In the genomic region with DNA sequence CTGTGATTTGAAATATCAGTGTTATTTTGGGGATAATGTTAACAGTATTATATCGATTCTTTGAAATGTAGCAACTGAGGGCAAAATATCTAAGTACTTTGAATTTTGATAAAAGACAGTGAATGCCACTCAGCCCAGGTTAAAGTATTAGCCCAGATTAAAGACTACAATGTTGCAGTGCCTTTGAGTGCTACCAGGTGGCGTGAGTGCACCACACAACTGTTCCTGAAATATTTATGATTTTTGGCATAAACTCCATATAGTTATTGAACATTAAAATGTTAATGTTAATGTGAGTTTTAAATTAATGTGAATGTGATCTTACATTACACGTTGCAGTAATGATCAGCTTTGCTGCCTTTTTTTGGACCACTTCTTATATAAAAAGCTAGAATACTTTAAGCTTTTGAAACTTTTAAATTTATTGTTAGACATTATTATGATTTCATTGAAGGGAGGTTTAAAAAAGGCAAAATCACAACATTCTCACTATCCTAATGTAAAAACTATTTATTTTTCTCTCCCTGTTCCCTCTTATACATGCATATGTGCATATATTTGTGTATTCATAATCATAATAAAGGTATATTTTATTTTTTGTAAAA, we compare ENCODE assay signal across 8 cellular contexts. TPM values are rescaled to one million over a fixed set of nuclear protein-coding genes. Genes with fewer than 3 reads are reported as not detected.
A peak's percentile ranks its signal among the peaks of the same experiment; 100 is the strongest.
DNase-seq lines count a peak whose midpoint lies in the region; ATAC-seq, FAIRE-seq and TF ChIP-seq lines count a peak whose summit lies in the region.

No MANE protein-coding gene starts in this region.

- no peaks in the 10 kb centered on the region for H3K9me3 ChIP-seq in PC-9 (ENCODE audit: insufficient read depth, low read depth)
- no peaks in the 10 kb centered on the region for H3K9me3 ChIP-seq in K562 (replicated peaks; ENCODE audit: control insufficient read depth, insufficient read depth, low read depth, low read length)
- no peaks in the 10 kb centered on the region for H3K9me3 ChIP-seq in uterus

- TF ChIP-seq POLR2A in K562 (conservative IDR thresholded peaks at IDR 0.05), result no peak
- TF ChIP-seq POLR2A in uterus (IDR thresholded peaks at IDR 0.05), result no peak

- H3K79me2 ChIP-seq in PC-9 (ENCODE audit: low read depth) (peaks cover 3% of the 10 kb centered on the region), K562 (ENCODE audit: control insufficient read depth, insufficient read depth, low read length) (peaks cover 14% of the 10 kb centered on the region; the same call in 2 of the 3 replicates)

- in situ Hi-C loops in K562 (cut with MboI), result no loop called here

- peak; percentile 96 for FAIRE-seq in A204.1 (lab: Jason Lieb, UNC)
- FAIRE-seq in K562 (lab: Jason Lieb, UNC), result peak; percentile 90

- no peak for TF ChIP-seq EP300 in K562 (IDR thresholded peaks at IDR 0.05; ENCODE audit: low read length)

- H2AFZ ChIP-seq in PC-9, result no peak overlapping the region
- no peak overlapping the region for H2AFZ ChIP-seq in K562 (ENCODE audit: low read depth, low read length)

- intact Hi-C loops in PC-9 (cut with micrococcal nuclease; ENCODE audit: unreplicated experiment), result loop anchor here (1.0 to 5.0 kb wide), 8 partner anchors 49 to 1266 kb away; a partner anchor contains a TSS
- intact Hi-C loops in K562 (cut with micrococcal nuclease), result loop anchor here (1.0 to 10.0 kb wide), 4 partner anchors 88 to 1142 kb away; no protein-coding TSS in a partner anchor
- intact Hi-C loops in uterus (cut with DNase I; ENCODE audit: low total_unique reads), result no loop called here

- ATAC-seq in HG03280 (IDR thresholded peaks at IDR 0.05; ENCODE audit: unreplicated experiment), result peak; percentile 71
- peak; percentile 77 for ATAC-seq in K562
- ATAC-seq in HG02970 (IDR thresholded peaks at IDR 0.05; ENCODE audit: low FRiP score, unreplicated experiment), result no peak

- POLR2A ChIA-PET in PC-9 (lab: Charles Lee; ENCODE audit: unreplicated experiment) (no interaction called here), K562 (lab: Yijun Ruan, JAX) (no interaction called here)

- TF ChIP-seq CTCF in GM10266 (IDR thresholded peaks at IDR 0.05; ENCODE audit: control insufficient read depth, insufficient read depth, low read depth, missing control alignments) (peak; percentile 74), PC-9 (conservative IDR thresholded peaks at IDR 0.05) (peak; percentile 95), K562 (IDR thresholded peaks at IDR 0.05 in 2 of 3, conservative IDR thresholded peaks at IDR 0.05 in 1 of 3; ENCODE audit: insufficient read depth in 2 of 3, low read depth in 1 of 3, low read length in 3 of 3) (peak; percentile 75 to 89 (median 80)), uterus (IDR thresholded peaks at IDR 0.05) (peak; percentile 74 to 83 (median 76))

- H3K36me3 ChIP-seq in PC-9 (ENCODE audit: low read depth) (peaks cover 53% of the 10 kb centered on the region), K562 (ENCODE audit: control insufficient read depth, insufficient read depth, low read length) (peaks cover 84% of the 10 kb centered on the region), uterus (no peaks in the 10 kb centered on the region)

- no peaks in the 10 kb centered on the region for H3K9me1 ChIP-seq in K562 (ENCODE audit: control insufficient read depth, insufficient read depth, low read length)

- WGBS in K562 (ENCODE audit: insufficient coverage, low coverage, missing lambda C conversion rate), result 8% methylated on average over 3 of the region's 3 CpGs

- H3K27me3 ChIP-seq in PC-9 (ENCODE audit: insufficient read depth, low read depth), result no peaks in the 10 kb centered on the region
- no peaks in the 10 kb centered on the region for H3K27me3 ChIP-seq in K562 (ENCODE audit: control insufficient read depth in 2 of 2, insufficient read depth in 2 of 2, low read length in 2 of 2)
- no peaks in the 10 kb centered on the region for H3K27me3 ChIP-seq in uterus

- peak; percentile 37 for DNase-seq in GM10266 (ENCODE audit: extremely low spot score)
- DNase-seq in PC-9, result peak in 1 of 2 experiments; percentile 36
- peak; percentile 37 to 49 (median 40) for DNase-seq in K562 (ENCODE audit: extremely low read depth in 1 of 4, low spot score in 3 of 4)
- peak; percentile 38 for DNase-seq in left kidney (ENCODE audit: low read depth, low spot score)
- DNase-seq in uterus, result peak in 1 of 2 donors; percentile 37

- H3K4me2 ChIP-seq in PC-9 (no peak overlapping the region), K562 (ENCODE audit: insufficient read depth, low read length) (no peak overlapping the region)

- H3K9me2 ChIP-seq in PC-9 (ENCODE audit: insufficient read depth), result no peaks in the 10 kb centered on the region

- no peaks in the 10 kb centered on the region for H4K20me1 ChIP-seq in PC-9 (ENCODE audit: insufficient read depth)
- H4K20me1 ChIP-seq in K562 (replicated peaks; ENCODE audit: control insufficient read depth, insufficient read depth, low read length), result no peaks in the 10 kb centered on the region

- H3K4me1 ChIP-seq in PC-9 (replicated peaks; ENCODE audit: insufficient read depth) (no peaks in the 10 kb centered on the region), K562 (replicated peaks in 1 of 2; ENCODE audit: control insufficient read depth in 2 of 2, insufficient read depth in 2 of 2, low read length in 2 of 2) (no peaks in the 10 kb centered on the region), uterus (no peaks in the 10 kb centered on the region)

- TF ChIP-seq RAD21 in K562 (CRISPR knock-in tag; conservative IDR thresholded peaks at IDR 0.05 in 1 of 2, IDR thresholded peaks at IDR 0.05 in 1 of 2), result peak; percentile 91 to 93

- CTCF ChIA-PET in PC-9 (lab: Charles Lee), result interaction anchor here (0.5 to 1.4 kb wide), 8 partner anchors 35 to 1584 kb away, joined by 3 to 13 read pairs (median 5); no protein-coding TSS in a partner anchor
- CTCF ChIA-PET in K562 (lab: Yijun Ruan, JAX; ENCODE audit: low intra/inter-chr PET ratio), result interaction anchor here (0.6 to 2.3 kb wide), 7 partner anchors 88 to 1139 kb away, joined by 3 to 20 read pairs (median 4); no protein-coding TSS in a partner anchor

- no peak overlapping the region for H3K9ac ChIP-seq in K562 (ENCODE audit: insufficient read depth in 1 of 2, low read depth in 2 of 2, low read length in 2 of 2)

- BruUV-seq in PC-9 (replicated peaks; lab: Mats Ljungman, UMichigan) (no TSS peak), K562 (replicated peaks; lab: Mats Ljungman, UMichigan) (no TSS peak)

- H3F3A ChIP-seq in PC-9 (ENCODE audit: insufficient read depth, low read depth), result peaks cover 7% of the 10 kb centered on the region; the same call in 1 of the 2 replicates

- H3K27ac ChIP-seq in PC-9 (no peak overlapping the region), K562 (ENCODE audit: extremely low read depth, low read depth, low read length) (no peak overlapping the region), uterus (no peak overlapping the region)

- H3K4me3 ChIP-seq in PC-9 (no peak overlapping the region), K562 (no peak overlapping the region), uterus (no peak overlapping the region)

RNA-seq across cellular contexts. Expression of a gene that starts 22.5 kb away (rescaled TPM):
- total RNA-seq in PC-9 (2021), result 80.6 and 91.7 TPM in 2 replicates
- total RNA-seq in K562 (2011; cell fraction: chromatin; rRNA removed; ENCODE audit: low replicate concordance), result 19.2 and 23.2 TPM in 2 replicates
- 8.3 and 10.9 TPM in 2 replicates for total RNA-seq in K562 (2011; cell fraction: nucleolus; rRNA removed)
- 17.0 and 21.3 TPM in 2 replicates for total RNA-seq in K562 (2011; cell fraction: nucleoplasm; rRNA removed)
- 72.2 and 79.7 TPM in 2 replicates for total RNA-seq in K562 (2014; rRNA removed)
- total RNA-seq in K562 (2014; rRNA removed; fragmentation: Illumina TruSeq; extraction: Trizol), result 120 and 138 TPM in 2 replicates
- total RNA-seq in K562 (2015; rRNA removed; fragmentation: Illumina TruSeq; extraction: Trizol), result 102 and 114 TPM in 2 replicates
- 79.0 and 88.8 TPM in 2 replicates for total RNA-seq in K562 (2021)
- 77.0 and 95.6 TPM in 2 replicates for polyA plus RNA-seq in K562 (2011; rRNA removed)
- 26.8 and 52.8 TPM in 2 replicates for polyA plus RNA-seq in K562 (2011; cell fraction: cytosol; rRNA removed)
- polyA plus RNA-seq in K562 (2011; cell fraction: nucleus; rRNA removed), result 17.0 and 29.5 TPM in 2 replicates
- polyA plus RNA-seq in K562 (2012), result 71.7 and 82.1 TPM in 2 replicates
- 99.3 and 116 TPM in 2 replicates for polyA plus RNA-seq in K562 (2014; fragmentation: Illumina TruSeq; extraction: Trizol)
- polyA plus RNA-seq in K562 (2014; fragmentation: Nextera tagmentation; extraction: Ambion mirVana), result 100 to 1,000 TPM; 175 to 183 TPM
- 88.8 and 94.7 TPM in 2 replicates for polyA plus RNA-seq in K562 (2014; rRNA removed)
- polyA minus RNA-seq in K562 (2011; rRNA and poly(A)+ RNA removed), result 77.5 and 78.7 TPM in 2 replicates
- polyA minus RNA-seq in K562 (2011; cell fraction: cytosol; rRNA and poly(A)+ RNA removed), result 43.8 and 60.3 TPM in 2 replicates
- 6.6 and 18.2 TPM in 2 replicates for polyA minus RNA-seq in K562 (2011; cell fraction: nucleus; rRNA and poly(A)+ RNA removed)
- total RNA-seq in uterus, result 10 to 100 TPM; 40.9 to 66.9 (median 55.9) TPM

RNA-seq across cellular contexts. Expression of a gene that starts 36.9 kb away (rescaled TPM):
- total RNA-seq in PC-9 (2021), result 0.63 and 1.4 TPM in 2 replicates
- total RNA-seq in K562 (2011; cell fraction: chromatin; rRNA removed; ENCODE audit: low replicate concordance), result not detected in 2 replicates
- not detected in 2 replicates for total RNA-seq in K562 (2011; cell fraction: nucleolus; rRNA removed)
- not detected in 2 replicates for total RNA-seq in K562 (2011; cell fraction: nucleoplasm; rRNA removed)
- total RNA-seq in K562 (2014; rRNA removed), result not detected in 2 replicates
- not detected in 2 replicates for total RNA-seq in K562 (2014; rRNA removed; fragmentation: Illumina TruSeq; extraction: Trizol)
- total RNA-seq in K562 (2015; rRNA removed; fragmentation: Illumina TruSeq; extraction: Trizol), result not detected in 2 replicates
- total RNA-seq in K562 (2021), result not detected in 2 replicates
- polyA plus RNA-seq in K562 (2011; rRNA removed), result not detected in 2 replicates
- not detected in 2 replicates for polyA plus RNA-seq in K562 (2011; cell fraction: cytosol; rRNA removed)
- not detected in 2 replicates for polyA plus RNA-seq in K562 (2011; cell fraction: nucleus; rRNA removed)
- polyA plus RNA-seq in K562 (2012), result not detected in 2 replicates
- not detected in 2 replicates for polyA plus RNA-seq in K562 (2014; fragmentation: Illumina TruSeq; extraction: Trizol)
- not detected for polyA plus RNA-seq in K562 (2014; fragmentation: Nextera tagmentation; extraction: Ambion mirVana)
- not detected in 2 replicates for polyA plus RNA-seq in K562 (2014; rRNA removed)
- polyA minus RNA-seq in K562 (2011; rRNA and poly(A)+ RNA removed), result not detected in 2 replicates
- not detected in 2 replicates for polyA minus RNA-seq in K562 (2011; cell fraction: cytosol; rRNA and poly(A)+ RNA removed)
- polyA minus RNA-seq in K562 (2011; cell fraction: nucleus; rRNA and poly(A)+ RNA removed), result not detected in 2 replicates
- 1 to 10 TPM in 2 of 4 donors, under 1 TPM in 1, not detected in 1; 0.29 to 1.9 (median 1.4) TPM for total RNA-seq in uterus

RNA-seq across cellular contexts. Expression of a gene that starts 46.9 kb away (rescaled TPM):
- total RNA-seq in PC-9 (2021), result 33.6 and 34.5 TPM in 2 replicates
- total RNA-seq in K562 (2011; cell fraction: chromatin; rRNA removed; ENCODE audit: low replicate concordance), result 33.6 and 49.3 TPM in 2 replicates
- 27.2 and 29.5 TPM in 2 replicates for total RNA-seq in K562 (2011; cell fraction: nucleolus; rRNA removed)
- 38.5 and 44.9 TPM in 2 replicates for total RNA-seq in K562 (2011; cell fraction: nucleoplasm; rRNA removed)
- 11.8 and 12.5 TPM in 2 replicates for total RNA-seq in K562 (2014; rRNA removed)
- 8.0 and 8.4 TPM in 2 replicates for total RNA-seq in K562 (2014; rRNA removed; fragmentation: Illumina TruSeq; extraction: Trizol)
- total RNA-seq in K562 (2015; rRNA removed; fragmentation: Illumina TruSeq; extraction: Trizol), result 9.6 and 10.5 TPM in 2 replicates
- total RNA-seq in K562 (2021), result 11.7 and 12.3 TPM in 2 replicates
- polyA plus RNA-seq in K562 (2011; rRNA removed), result 10.8 and 11.1 TPM in 2 replicates
- 10.2 and 14.6 TPM in 2 replicates for polyA plus RNA-seq in K562 (2011; cell fraction: cytosol; rRNA removed)
- polyA plus RNA-seq in K562 (2011; cell fraction: nucleus; rRNA removed), result 30.6 and 41.5 TPM in 2 replicates
- 6.1 and 11.9 TPM in 2 replicates for polyA plus RNA-seq in K562 (2012)
- polyA plus RNA-seq in K562 (2014; fragmentation: Illumina TruSeq; extraction: Trizol), result 7.4 and 8.2 TPM in 2 replicates
- polyA plus RNA-seq in K562 (2014; fragmentation: Nextera tagmentation; extraction: Ambion mirVana), result 1 to 10 TPM; 1.5 TPM
- polyA plus RNA-seq in K562 (2014; rRNA removed), result 9.6 and 14.3 TPM in 2 replicates
- 16.2 and 19.8 TPM in 2 replicates for polyA minus RNA-seq in K562 (2011; rRNA and poly(A)+ RNA removed)
- 5.9 and 10.0 TPM in 2 replicates for polyA minus RNA-seq in K562 (2011; cell fraction: cytosol; rRNA and poly(A)+ RNA removed)
- 28.9 and 37.2 TPM in 2 replicates for polyA minus RNA-seq in K562 (2011; cell fraction: nucleus; rRNA and poly(A)+ RNA removed)
- 10 to 100 TPM; 40.9 to 56.1 (median 45.3) TPM for total RNA-seq in uterus

RNA-seq across cellular contexts. Expression of a gene that starts 46.9 kb away (rescaled TPM):
- total RNA-seq in PC-9 (2021) (not detected in 2 replicates), K562 (2014; rRNA removed) (not detected in 2 replicates), K562 (2014; rRNA removed; fragmentation: Illumina TruSeq; extraction: Trizol) (not detected in 2 replicates), K562 (2015; rRNA removed; fragmentation: Illumina TruSeq; extraction: Trizol) (not detected in 2 replicates), K562 (2021) (not detected in 2 replicates), uterus (under 1 TPM in 2 of 4 donors, not detected in 2; 0.48 to 0.73 TPM)
- not detected in 2 replicates for total RNA-seq in K562 (2011; cell fraction: chromatin; rRNA removed; ENCODE audit: low replicate concordance)
- not detected in 2 replicates for total RNA-seq in K562 (2011; cell fraction: nucleolus; rRNA removed)
- total RNA-seq in K562 (2011; cell fraction: nucleoplasm; rRNA removed), result not detected in 2 replicates
- polyA plus RNA-seq in K562 (2011; rRNA removed) (not detected in 2 replicates), K562 (2014; fragmentation: Illumina TruSeq; extraction: Trizol) (not detected in 2 replicates), K562 (2014; fragmentation: Nextera tagmentation; extraction: Ambion mirVana) (not detected), K562 (2014; rRNA removed) (not detected in 2 replicates)
- polyA plus RNA-seq in K562 (2011; cell fraction: cytosol; rRNA removed), result not detected in 2 replicates
- polyA plus RNA-seq in K562 (2011; cell fraction: nucleus; rRNA removed), result not detected in 2 replicates
- polyA plus RNA-seq in K562 (2012), result not detected in 2 replicates
- not detected in 2 replicates for polyA minus RNA-seq in K562 (2011; rRNA and poly(A)+ RNA removed)
- polyA minus RNA-seq in K562 (2011; cell fraction: cytosol; rRNA and poly(A)+ RNA removed), result not detected in 2 replicates
- not detected in 2 replicates for polyA minus RNA-seq in K562 (2011; cell fraction: nucleus; rRNA and poly(A)+ RNA removed)
